8 cellular contexts compared by ENCODE assay signal in genomic region chr11:7019500-7020182, GRCh38. TPM values are rescaled to one million over a fixed set of nuclear protein-coding genes. Genes with fewer than 3 reads are reported as not detected.
A peak's percentile ranks its signal among the peaks of the same experiment; 100 is the strongest.
DNase-seq lines count a peak whose midpoint lies in the region; ATAC-seq and TF ChIP-seq lines count a peak whose summit lies in the region.

No MANE protein-coding gene starts in this region.

- TF ChIP-seq CTCF in GM13977 (IDR thresholded peaks at IDR 0.05; ENCODE audit: extremely low read depth, insufficient read depth, missing control alignments): no peak

- H3K27ac ChIP-seq in caudate nucleus (ENCODE audit: low read depth, low read length): peak overlapping the region; percentile 41
- no peak overlapping the region for H3K27ac ChIP-seq in thymus (ENCODE audit: low read depth)

- ATAC-seq in HG03442 (IDR thresholded peaks at IDR 0.05; ENCODE audit: unreplicated experiment) (peak; percentile 32), HG03521 (IDR thresholded peaks at IDR 0.05; ENCODE audit: unreplicated experiment) (no peak)

- H3K4me3 ChIP-seq in thymus (ENCODE audit: low read length): peak overlapping the region; percentile 21

- H3K4me1 ChIP-seq in thymus (ENCODE audit: control insufficient read depth, insufficient read depth, low read length): peaks cover 3% of the 10 kb centered on the region

- peak; percentile 13 for DNase-seq in GM13977 (ENCODE audit: low spot score)
- DNase-seq in caudate nucleus (lab: John Stamatoyannopoulos, UW): peak in 17 of 61 donors; percentile 1 to 71 (median 35)
- DNase-seq in left kidney (ENCODE audit: low read depth, low spot score): peak; percentile 68
- DNase-seq in cerebellar nuclear complex (lab: John Stamatoyannopoulos, UW): no peak
- no peak for DNase-seq in NCI-H2029 (lab: John Stamatoyannopoulos, UW)

- peaks cover 14% of the 10 kb centered on the region for H3K27me3 ChIP-seq in thymus (ENCODE audit: control insufficient read depth, insufficient read depth)

- WGBS in thymus: 7% methylated on average over 26 of the region's 26 CpGs

- in situ Hi-C loops in GM13977 (cut with MboI; ENCODE audit: low pct_unique_long_range_greater_than_20kb, low sequenced_read_pairs, unreplicated experiment): no loop called here

- H3K36me3 ChIP-seq in thymus (ENCODE audit: control insufficient read depth, insufficient read depth): no peaks in the 10 kb centered on the region

- H3K9me3 ChIP-seq in thymus (ENCODE audit: control insufficient read depth): no peaks in the 10 kb centered on the region

RNA-seq across cellular contexts. Expression of gene ZNF214, which starts 0.5 kb away (rescaled TPM):
- polyA plus RNA-seq in thymus: 0.64 TPM

RNA-seq across cellular contexts. Expression of gene NLRP14, which starts 0.6 kb away (rescaled TPM):
- polyA plus RNA-seq in thymus: 0.09 TPM

Comparison
In these comparisons a context has a peak if more than half of its experiments do, and no peak if none do; other contexts are left out.
1. DNase-seq: peak in GM13977 (single experiment) and left kidney (single experiment); none in cerebellar nuclear complex (0 of 2) and NCI-H2029 (single experiment).